8 cellular contexts compared by ENCODE assay signal in genomic region chr2:7097353-7097895, GRCh38.
A peak's percentile ranks its signal among the peaks of the same experiment; 100 is the strongest.
DNase-seq lines count a peak whose midpoint lies in the region; TF ChIP-seq lines count a peak whose summit lies in the region.

No MANE protein-coding gene starts in this region.

- intact Hi-C loops in tibial artery (cut with DNase I; ENCODE audit: low total_unique reads): no loop called here

- TF ChIP-seq CTCF in GM06990 (IDR thresholded peaks at IDR 0.05; ENCODE audit: insufficient read depth, low read length, poor library complexity, severe bottlenecking): peak; percentile 98
- peak; percentile 98 for TF ChIP-seq CTCF in parathyroid adenoma (IDR thresholded peaks at IDR 0.05)
- TF ChIP-seq CTCF in tibial artery (IDR thresholded peaks at IDR 0.05): peak; percentile 92 to 99

- no peak overlapping the region for H3K9ac ChIP-seq in parathyroid adenoma

- in situ Hi-C loops in HAP-1 (cut with MboI; ENCODE audit: low sequenced_read_pairs): loop anchor here (10.0 kb wide), 1 partner anchor 1587 kb away; the partner anchor contains the start of gene ID2

- peak overlapping the region; percentile 69 for H3K4me2 ChIP-seq in parathyroid adenoma (ENCODE audit: low read length)

- H3K4me1 ChIP-seq in HAP-1 (no peaks in the 10 kb centered on the region), parathyroid adenoma (no peaks in the 10 kb centered on the region), tibial artery (peaks cover 0 to 28% (median 12%) of the 10 kb centered on the region in 4 donors)

- H3K9me3 ChIP-seq in HAP-1 (no peaks in the 10 kb centered on the region), MG63 (no peaks in the 10 kb centered on the region), parathyroid adenoma (ENCODE audit: control insufficient read depth, low read length) (no peaks in the 10 kb centered on the region), tibial artery (no peaks in the 10 kb centered on the region)

- peak overlapping the region; percentile 43 for H3K4me3 ChIP-seq in GM06990 (replicated peaks; ENCODE audit: low read depth, low read length)
- no peak overlapping the region for H3K4me3 ChIP-seq in HAP-1
- no peak overlapping the region for H3K4me3 ChIP-seq in MG63
- peak overlapping the region; percentile 25 for H3K4me3 ChIP-seq in parathyroid adenoma (ENCODE audit: low read depth, low read length)
- peak overlapping the region in 1 of 2 donors; percentile 8 for H3K4me3 ChIP-seq in tibial artery

- H3K27ac ChIP-seq in parathyroid adenoma (no peak overlapping the region), tibial artery (no peak overlapping the region)

- no peaks in the 10 kb centered on the region for H3K79me2 ChIP-seq in parathyroid adenoma

- H3K36me3 ChIP-seq in GM06990 (ENCODE audit: control insufficient read depth, insufficient read depth, low read length) (no peaks in the 10 kb centered on the region), HAP-1 (replicated peaks) (no peaks in the 10 kb centered on the region), MG63 (no peaks in the 10 kb centered on the region), parathyroid adenoma (ENCODE audit: control insufficient read depth, insufficient read depth, low read length) (no peaks in the 10 kb centered on the region), tibial artery (no peaks in the 10 kb centered on the region)

- H2AFZ ChIP-seq in parathyroid adenoma: peak overlapping the region; percentile 80

- H3K27me3 ChIP-seq in GM06990 (replicated peaks; ENCODE audit: control insufficient read depth, insufficient read depth, low read length) (0 out of 2 replicates have a peak, but pooled peaks cover 1% of the 10 kb centered on the region), HAP-1 (ENCODE audit: low read depth) (no peaks in the 10 kb centered on the region), MG63 (no peaks in the 10 kb centered on the region), parathyroid adenoma (ENCODE audit: control insufficient read depth, insufficient read depth, low read length) (no peaks in the 10 kb centered on the region), tibial artery (no peaks in the 10 kb centered on the region)

- peak; percentile 74 for DNase-seq in GM06990 (ENCODE audit: extremely low read depth, insufficient read length)
- DNase-seq in HAP-1 (ENCODE audit: low spot score in 2 of 2): peak; percentile 28 to 79
- DNase-seq in MG63: peak; percentile 20
- peak; percentile 88 for DNase-seq in SHP77 treated with DMSO at 0.1 percent for 48 hours (lab: John Stamatoyannopoulos, UW)
- peak; percentile 71 for DNase-seq in activated gamma-delta T cell treated with Interleukin-2 at 50 U/mL for 16 hours
- peak; percentile 70 for DNase-seq in germinal center (ENCODE audit: low spot score)
- DNase-seq in tibial artery: peak; percentile 54 to 84

Comparison
In these comparisons a context has a peak if more than half of its experiments do, and no peak if none do; other contexts are left out.
1. DNase-seq: peak in every context shown above with its lines; median percentile 88 in SHP77 treated with DMSO at 0.1 percent for 48 hours; 74 in GM06990; 71 in activated gamma-delta T cell treated with Interleukin-2 at 50 U/mL for 16 hours; 70 in germinal center; 69 in tibial artery; 54 in HAP-1; 20 in MG63.
2. H3K4me3 ChIP-seq: peak in GM06990 (single experiment) and parathyroid adenoma (single experiment); none in HAP-1 (single experiment) and MG63 (single experiment).
3. Peak in every context shown above with its lines, with median percentiles within 50 percentile points of each other: CTCF ChIP-seq.